ENCODE assay signal across 2 cellular contexts in the genomic region with DNA sequence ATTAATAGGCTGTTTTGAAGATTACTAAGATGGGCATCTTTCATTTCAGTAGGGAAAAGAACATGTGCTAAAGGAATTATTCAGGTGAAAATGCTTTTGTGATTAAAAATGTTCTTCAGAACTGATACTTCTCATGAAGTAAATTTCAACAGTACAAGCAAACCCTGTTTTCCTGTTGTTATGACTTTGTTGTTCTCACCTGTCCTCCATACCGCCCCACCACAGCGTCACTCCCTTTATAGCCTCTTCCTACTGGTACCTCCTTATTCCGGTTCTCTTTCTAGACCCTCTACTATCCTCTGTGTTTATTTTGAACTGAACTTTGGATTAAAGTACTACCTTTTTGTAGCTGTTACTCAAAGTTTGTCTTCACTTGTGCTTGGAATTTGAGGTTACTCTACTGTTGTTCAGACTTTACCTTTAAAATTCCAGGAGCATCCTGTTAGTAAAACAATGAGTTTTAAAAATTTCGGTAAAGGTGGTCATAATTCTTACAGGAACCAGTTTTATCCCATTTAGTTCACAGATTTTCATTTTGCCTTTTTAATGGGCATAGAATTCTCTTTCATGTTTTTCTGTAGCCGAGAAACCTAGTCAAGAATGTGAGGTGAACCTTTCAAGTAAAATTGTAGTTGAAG.
TF ChIP-seq lines count a peak whose summit lies in the region.

No MANE protein-coding gene starts in this region.

TF ChIP-seq in SK-N-SH, 30 proteins besides CTCF, POLR2A, EP300 and RAD21 (continued from another document):
- TF ChIP-seq, protein P1, sequence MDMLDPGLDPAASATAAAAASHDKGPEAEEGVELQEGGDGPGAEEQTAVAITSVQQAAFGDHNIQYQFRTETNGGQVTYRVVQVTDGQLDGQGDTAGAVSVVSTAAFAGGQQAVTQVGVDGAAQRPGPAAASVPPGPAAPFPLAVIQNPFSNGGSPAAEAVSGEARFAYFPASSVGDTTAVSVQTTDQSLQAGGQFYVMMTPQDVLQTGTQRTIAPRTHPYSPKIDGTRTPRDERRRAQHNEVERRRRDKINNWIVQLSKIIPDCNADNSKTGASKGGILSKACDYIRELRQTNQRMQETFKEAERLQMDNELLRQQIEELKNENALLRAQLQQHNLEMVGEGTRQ (IDR thresholded peaks at IDR 0.05; ENCODE audit: borderline replicate concordance, low read depth, low read length), result no peak
- TF ChIP-seq RXRA (IDR thresholded peaks at IDR 0.05; ENCODE audit: borderline replicate concordance, low read depth) (no peak), TCF12 (IDR thresholded peaks at IDR 0.05) (no peak)

TF ChIP-seq in SK-N-SH treated with all-trans-retinoic acid at 6 μM for 48 hours, 23 proteins besides CTCF, POLR2A, EP300 and RAD21 (continued from another document):
- TF ChIP-seq TSHZ2 (CRISPR knock-in tag; IDR thresholded peaks at IDR 0.05) (no peak), TOX (CRISPR knock-in tag; IDR thresholded peaks at IDR 0.05; ENCODE audit: borderline replicate concordance) (no peak), RARB (CRISPR knock-in tag; IDR thresholded peaks at IDR 0.05) (no peak), CSDC2 (CRISPR knock-in tag; IDR thresholded peaks at IDR 0.05) (no peak), SNAI2 (CRISPR knock-in tag; IDR thresholded peaks at IDR 0.05) (no peak), ZFP30 (CRISPR knock-in tag; IDR thresholded peaks at IDR 0.05) (no peak), ISL1 (CRISPR knock-in tag; IDR thresholded peaks at IDR 0.05) (no peak), GLIS3 (CRISPR knock-in tag; IDR thresholded peaks at IDR 0.05) (no peak), ZNF70 (CRISPR knock-in tag; IDR thresholded peaks at IDR 0.05) (no peak), ZNF8 (CRISPR knock-in tag; IDR thresholded peaks at IDR 0.05) (no peak), PPARA (CRISPR knock-in tag; IDR thresholded peaks at IDR 0.05; ENCODE audit: borderline replicate concordance) (no peak), CSRNP3 (CRISPR knock-in tag; IDR thresholded peaks at IDR 0.05) (no peak)
- TF ChIP-seq, protein P2, sequence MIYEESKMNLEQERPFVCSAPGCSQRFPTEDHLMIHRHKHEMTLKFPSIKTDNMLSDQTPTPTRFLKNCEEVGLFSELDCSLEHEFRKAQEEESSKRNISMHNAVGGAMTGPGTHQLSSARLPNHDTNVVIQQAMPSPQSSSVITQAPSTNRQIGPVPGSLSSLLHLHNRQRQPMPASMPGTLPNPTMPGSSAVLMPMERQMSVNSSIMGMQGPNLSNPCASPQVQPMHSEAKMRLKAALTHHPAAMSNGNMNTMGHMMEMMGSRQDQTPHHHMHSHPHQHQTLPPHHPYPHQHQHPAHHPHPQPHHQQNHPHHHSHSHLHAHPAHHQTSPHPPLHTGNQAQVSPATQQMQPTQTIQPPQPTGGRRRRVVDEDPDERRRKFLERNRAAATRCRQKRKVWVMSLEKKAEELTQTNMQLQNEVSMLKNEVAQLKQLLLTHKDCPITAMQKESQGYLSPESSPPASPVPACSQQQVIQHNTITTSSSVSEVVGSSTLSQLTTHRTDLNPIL (CRISPR knock-in tag; IDR thresholded peaks at IDR 0.05; ENCODE audit: low read depth), result no peak
TF ChIP-seq in SK-N-SH treated with all-trans-retinoic acid at 6 μM for 48 hours: peak in this region for 0.
